12 cellular contexts compared by ENCODE assay signal in the genomic region with DNA sequence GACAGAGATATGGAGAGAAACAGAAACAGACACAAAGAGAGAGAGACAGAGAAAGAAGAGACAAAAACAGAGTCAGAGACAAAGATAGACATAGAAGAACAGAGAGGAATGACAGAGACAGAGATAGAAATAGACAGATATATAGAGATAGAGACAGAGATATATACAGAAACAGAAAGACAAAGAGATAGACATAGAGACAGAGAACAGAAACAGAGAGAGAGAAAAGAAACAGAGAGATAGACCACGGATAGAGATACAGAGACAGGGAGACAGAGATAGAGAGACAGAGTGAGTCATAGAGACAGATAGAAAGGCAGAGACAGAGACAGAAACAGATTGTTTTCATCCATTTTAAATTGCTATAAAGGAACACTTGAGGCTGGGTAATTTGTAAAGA. TPM values are rescaled to one million over a fixed set of nuclear protein-coding genes. Genes with fewer than 3 reads are reported as not detected.
DNase-seq lines count a peak whose midpoint lies in the region; ATAC-seq, FAIRE-seq and TF ChIP-seq lines count a peak whose summit lies in the region.
"Had no signal": no experiment of that assay in that cellular context is flagged by ENCODE, and none has a peak within 500 bp of the region (broad histone marks: within the 10 kb centered on the region; RNA-seq: fewer than 3 reads in every experiment).

No MANE protein-coding gene starts in this region.

- H3K4me1 Mint-ChIP-seq in dendritic cell treated with granulocyte-macrophage colony-stimulating factor and Interleukin-4, amounts not matched to agents 40 ng/mL and 50 ng/mL, for 4 days (ENCODE audit: low read depth): peaks cover 63% of the 10 kb centered on the region
- H3K4me1 Mint-ChIP-seq in activated naive CD4-positive, alpha-beta T cell treated with anti-CD3 and anti-CD28 coated beads for 36 hours (ENCODE audit: low read depth): peaks cover 8% of the 10 kb centered on the region

- no peaks in the 10 kb centered on the region for H3K4me1 ChIP-seq in right lobe of liver
- H3K4me1 ChIP-seq in HepG2 (ENCODE audit: insufficient read depth, low read length): no peaks in the 10 kb centered on the region
- H3K4me1 ChIP-seq in tibial artery: peaks cover 0 to 11% (median 3%) of the 10 kb centered on the region in 4 donors

- no peaks in the 10 kb centered on the region for H4K20me1 ChIP-seq in HepG2 (ENCODE audit: insufficient read depth, low read length)

- H3K9me3 ChIP-seq in right lobe of liver (no peaks in the 10 kb centered on the region), HepG2 (ENCODE audit: low read length) (no peaks in the 10 kb centered on the region), tibial artery (no peaks in the 10 kb centered on the region)

- WGBS in right lobe of liver (ENCODE audit: insufficient coverage, low coverage, low lambda C conversion rate, missing lambda C conversion rate): 31% methylated on average over 1 of the region's 1 CpG
- WGBS in HepG2 (ENCODE audit: low lambda C conversion rate): 0% methylated on average over 1 of the region's 1 CpG

- no peak for FAIRE-seq in HepG2 (lab: Jason Lieb, UNC)

- H3K27me3 Mint-ChIP-seq in dendritic cell treated with granulocyte-macrophage colony-stimulating factor and Interleukin-4, amounts not matched to agents 40 ng/mL and 50 ng/mL, for 4 days: no peaks in the 10 kb centered on the region
- peaks cover 7% of the 10 kb centered on the region for H3K27me3 Mint-ChIP-seq in activated naive CD4-positive, alpha-beta T cell treated with anti-CD3 and anti-CD28 coated beads for 36 hours (ENCODE audit: low read depth)

- H3K4me3 ChIP-seq in right lobe of liver (no peak overlapping the region), HepG2 (replicated peaks in 1 of 3; ENCODE audit: insufficient read depth in 1 of 3, low read depth in 2 of 3, low read length in 3 of 3) (no peak overlapping the region), tibial artery (no peak overlapping the region)

- H3K4me3 Mint-ChIP-seq in dendritic cell treated with granulocyte-macrophage colony-stimulating factor and Interleukin-4, amounts not matched to agents 40 ng/mL and 50 ng/mL, for 4 days: peak overlapping the region; percentile 27
- H3K4me3 Mint-ChIP-seq in activated naive CD4-positive, alpha-beta T cell treated with anti-CD3 and anti-CD28 coated beads for 36 hours: no peak overlapping the region

- intact Hi-C loops in right lobe of liver (cut with DNase I) (no loop called here), HepG2 (cut with micrococcal nuclease; ENCODE audit: unreplicated experiment) (no loop called here), tibial artery (cut with DNase I; ENCODE audit: low total_unique reads) (no loop called here)
- intact Hi-C loops in dendritic cell treated with granulocyte-macrophage colony-stimulating factor and Interleukin-4, amounts not matched to agents 40 ng/mL and 50 ng/mL, for 4 days (cut with micrococcal nuclease): no loop called here
- intact Hi-C loops in activated naive CD4-positive, alpha-beta T cell treated with anti-CD3 and anti-CD28 coated beads for 36 hours (cut with micrococcal nuclease): no loop called here

- no peak for TF ChIP-seq EP300 in HepG2 (IDR thresholded peaks at IDR 0.05; ENCODE audit: low read depth in 2 of 2, low read length in 2 of 2)
- no peak for TF ChIP-seq EP300 in HepG2 (CRISPR knock-in tag; IDR thresholded peaks at IDR 0.05; ENCODE audit: borderline replicate concordance)

- TF ChIP-seq CTCF in right lobe of liver (IDR thresholded peaks at IDR 0.05): no peak
- TF ChIP-seq CTCF in HepG2 (CRISPR knock-in tag; IDR thresholded peaks at IDR 0.05): no peak
- TF ChIP-seq CTCF in tibial artery (IDR thresholded peaks at IDR 0.05): no peak

- ATAC-seq in right lobe of liver: no peak
- no peak for ATAC-seq in HepG2
- peak; percentile 50 for ATAC-seq in HG03045 (IDR thresholded peaks at IDR 0.05; ENCODE audit: unreplicated experiment)

- TF ChIP-seq RAD21 in HepG2 (CRISPR knock-in tag; IDR thresholded peaks at IDR 0.05): no peak

- H3K9ac ChIP-seq in HepG2 (ENCODE audit: insufficient read depth, low read depth, low read length): no peak overlapping the region

- H3K79me2 ChIP-seq in HepG2 (ENCODE audit: insufficient read depth, low read length): no peaks in the 10 kb centered on the region

- POLR2A ChIA-PET in HepG2 (lab: Yijun Ruan, JAX): no interaction called here

- peak overlapping the region; percentile 89 for H3K27ac Mint-ChIP-seq in dendritic cell treated with granulocyte-macrophage colony-stimulating factor and Interleukin-4, amounts not matched to agents 40 ng/mL and 50 ng/mL, for 4 days
- H3K27ac Mint-ChIP-seq in activated naive CD4-positive, alpha-beta T cell treated with anti-CD3 and anti-CD28 coated beads for 36 hours: no peak overlapping the region

- no TSS peak for BruUV-seq in HepG2 (replicated peaks; lab: Mats Ljungman, UMichigan)

- in situ Hi-C loops in HepG2 (cut with HindIII; ENCODE audit: extremely low pct_ligation_motif_present, low pct_unique_long_range_greater_than_20kb): no loop called here

- DNase-seq in right lobe of liver (no peak), HepG2 (ENCODE audit: low spot score) (no peak), NCI-H510A (lab: John Stamatoyannopoulos, UW) (no peak), tibial artery (no peak)
- no peak for DNase-seq in activated naive CD4-positive, alpha-beta T cell treated with anti-CD3 and anti-CD28 coated beads for 36 hours
- DNase-seq in activated CD4-positive, CD25-positive, alpha-beta regulatory T cell (lab: John Stamatoyannopoulos, UW): no peak
- DNase-seq: activated effector memory CD4-positive, alpha-beta T cell treated with Interleukin-2 at 50 U/mL for 16 hours; foreskin melanocyte; NCI-H345 had no signal

- H3K9me3 Mint-ChIP-seq in dendritic cell treated with granulocyte-macrophage colony-stimulating factor and Interleukin-4, amounts not matched to agents 40 ng/mL and 50 ng/mL, for 4 days: no peaks in the 10 kb centered on the region
- no peaks in the 10 kb centered on the region for H3K9me3 Mint-ChIP-seq in activated naive CD4-positive, alpha-beta T cell treated with anti-CD3 and anti-CD28 coated beads for 36 hours

- H3K27me3 ChIP-seq in right lobe of liver: no peaks in the 10 kb centered on the region
- peaks cover 0 to 2% of the 10 kb centered on the region in 2 experiments; a peak in 1 of 5 replicates for H3K27me3 ChIP-seq in HepG2 (ENCODE audit: control insufficient read depth in 1 of 2, insufficient read depth in 2 of 2, low read length in 2 of 2)
- no peaks in the 10 kb centered on the region for H3K27me3 ChIP-seq in tibial artery

- no peaks in the 10 kb centered on the region for H3K36me3 Mint-ChIP-seq in dendritic cell treated with granulocyte-macrophage colony-stimulating factor and Interleukin-4, amounts not matched to agents 40 ng/mL and 50 ng/mL, for 4 days (ENCODE audit: low read depth)
- no peaks in the 10 kb centered on the region for H3K36me3 Mint-ChIP-seq in activated naive CD4-positive, alpha-beta T cell treated with anti-CD3 and anti-CD28 coated beads for 36 hours (ENCODE audit: low read depth)

- TF ChIP-seq POLR2A in right lobe of liver (IDR thresholded peaks at IDR 0.05) (no peak), HepG2 (IDR thresholded peaks at IDR 0.05; ENCODE audit: insufficient read depth in 1 of 2, low read depth in 2 of 2, low read length in 2 of 2) (no peak)

- H3K36me3 ChIP-seq in right lobe of liver (no peaks in the 10 kb centered on the region), HepG2 (replicated peaks in 1 of 2; ENCODE audit: control insufficient read depth in 1 of 2, insufficient read depth in 2 of 2, low read length in 2 of 2) (no peaks in the 10 kb centered on the region), tibial artery (no peaks in the 10 kb centered on the region)

- no peak overlapping the region for H3K4me2 ChIP-seq in HepG2 (ENCODE audit: low read depth, low read length)

- no peak overlapping the region for H2AFZ ChIP-seq in HepG2 (ENCODE audit: low read length)

- CTCF ChIA-PET in HepG2 (lab: Yijun Ruan, JAX; ENCODE audit: low intra/inter-chr PET ratio, low total read pairs): no interaction called here
- CTCF ChIA-PET in activated naive CD4-positive, alpha-beta T cell treated with anti-CD3 and anti-CD28 coated beads for 36 hours (lab: Charles Lee): no interaction called here

- H3K27ac ChIP-seq in right lobe of liver (peak overlapping the region in 2 of 3 donors; percentile 30 to 65), HepG2 (ENCODE audit: extremely low read length, insufficient read depth, low read length) (no peak overlapping the region), tibial artery (no peak overlapping the region)

RNA-seq across cellular contexts. Expression of a gene that starts 12.3 kb away (rescaled TPM):
- total RNA-seq in right lobe of liver: 10 to 100 TPM in 2 of 6 experiments, 1 to 10 TPM in 4; 5.6 to 22.6 (median 7.4) TPM
- not detected in 2 replicates for total RNA-seq in HepG2 (2016; rRNA removed; fragmentation: Illumina TruSeq; extraction: Trizol)
- not detected in 2 replicates for total RNA-seq in HepG2 (2016; cell fraction: cytosol; rRNA removed; fragmentation: Illumina TruSeq; extraction: Trizol; ENCODE audit: low read depth)
- total RNA-seq in HepG2 (2016; cell fraction: insoluble cytoplasmic fraction; rRNA removed; fragmentation: Illumina TruSeq; extraction: Trizol): not detected in 2 replicates
- total RNA-seq in HepG2 (2016; cell fraction: membrane; rRNA removed; fragmentation: Illumina TruSeq; extraction: Trizol): not detected in 2 replicates
- total RNA-seq in HepG2 (2016; cell fraction: nucleus; rRNA removed; fragmentation: Illumina TruSeq; extraction: Trizol): not detected in 2 replicates
- polyA plus RNA-seq in HepG2 (2011; rRNA removed): not detected in 2 replicates
- not detected in 2 replicates for polyA plus RNA-seq in HepG2 (2011; cell fraction: cytosol; rRNA removed)
- polyA plus RNA-seq in HepG2 (2011; cell fraction: nucleus; rRNA removed): not detected in 2 replicates
- not detected in 2 replicates for polyA plus RNA-seq in HepG2 (2012)
- not detected in 2 replicates for polyA plus RNA-seq in HepG2 (2016; cell fraction: cytosol; fragmentation: Illumina TruSeq; extraction: Trizol; ENCODE audit: low read depth)
- not detected in 2 replicates for polyA plus RNA-seq in HepG2 (2016; cell fraction: insoluble cytoplasmic fraction; fragmentation: Illumina TruSeq; extraction: Trizol; ENCODE audit: low read depth)
- polyA plus RNA-seq in HepG2 (2016; cell fraction: membrane; fragmentation: Illumina TruSeq; extraction: Trizol; ENCODE audit: low read depth): not detected in 2 replicates
- not detected in 2 replicates for polyA plus RNA-seq in HepG2 (2016; cell fraction: nucleus; fragmentation: Illumina TruSeq; extraction: Trizol; ENCODE audit: insufficient read depth, low read depth)
- not detected in 2 replicates for polyA minus RNA-seq in HepG2 (2011; rRNA and poly(A)+ RNA removed; ENCODE audit: low replicate concordance)
- not detected in 2 replicates for polyA minus RNA-seq in HepG2 (2011; cell fraction: cytosol; rRNA and poly(A)+ RNA removed)
- polyA minus RNA-seq in HepG2 (2011; cell fraction: nucleus; rRNA and poly(A)+ RNA removed): not detected in 2 replicates
- not detected for total RNA-seq in activated naive CD4-positive, alpha-beta T cell treated with anti-CD3 and anti-CD28 coated beads for 36 hours
- total RNA-seq: LHCN-M2 had no signal

RNA-seq across cellular contexts. Expression of a gene that starts 53.1 kb away (rescaled TPM):
- total RNA-seq in right lobe of liver: 10 to 100 TPM; 10.8 to 49.1 (median 22.6) TPM
- 5.6 and 6.9 TPM in 2 replicates for total RNA-seq in HepG2 (2016; rRNA removed; fragmentation: Illumina TruSeq; extraction: Trizol)
- 1.0 and 1.1 TPM in 2 replicates for total RNA-seq in HepG2 (2016; cell fraction: cytosol; rRNA removed; fragmentation: Illumina TruSeq; extraction: Trizol; ENCODE audit: low read depth)
- 5.8 and 5.9 TPM in 2 replicates for total RNA-seq in HepG2 (2016; cell fraction: insoluble cytoplasmic fraction; rRNA removed; fragmentation: Illumina TruSeq; extraction: Trizol)
- total RNA-seq in HepG2 (2016; cell fraction: membrane; rRNA removed; fragmentation: Illumina TruSeq; extraction: Trizol): 4.1 and 4.8 TPM in 2 replicates
- total RNA-seq in HepG2 (2016; cell fraction: nucleus; rRNA removed; fragmentation: Illumina TruSeq; extraction: Trizol): 5.4 and 6.2 TPM in 2 replicates
- polyA plus RNA-seq in HepG2 (2011; rRNA removed): 0.50 and 0.67 TPM in 2 replicates
- polyA plus RNA-seq in HepG2 (2011; cell fraction: cytosol; rRNA removed): 0.37 and 0.47 TPM in 2 replicates
- polyA plus RNA-seq in HepG2 (2011; cell fraction: nucleus; rRNA removed): 2.6 and 3.0 TPM in 2 replicates
- polyA plus RNA-seq in HepG2 (2012): 0.91 and 0.99 TPM in 2 replicates
- polyA plus RNA-seq in HepG2 (2016; cell fraction: cytosol; fragmentation: Illumina TruSeq; extraction: Trizol; ENCODE audit: low read depth): 0.53 and 0.69 TPM in 2 replicates
- polyA plus RNA-seq in HepG2 (2016; cell fraction: insoluble cytoplasmic fraction; fragmentation: Illumina TruSeq; extraction: Trizol; ENCODE audit: low read depth): 5.1 and 5.8 TPM in 2 replicates
- 2.1 and 2.3 TPM in 2 replicates for polyA plus RNA-seq in HepG2 (2016; cell fraction: membrane; fragmentation: Illumina TruSeq; extraction: Trizol; ENCODE audit: low read depth)
- polyA plus RNA-seq in HepG2 (2016; cell fraction: nucleus; fragmentation: Illumina TruSeq; extraction: Trizol; ENCODE audit: insufficient read depth, low read depth): 6.9 and 7.2 TPM in 2 replicates
- 3.2 and 10.3 TPM in 2 replicates for polyA minus RNA-seq in HepG2 (2011; rRNA and poly(A)+ RNA removed; ENCODE audit: low replicate concordance)
- 1.1 and 1.2 TPM in 2 replicates for polyA minus RNA-seq in HepG2 (2011; cell fraction: cytosol; rRNA and poly(A)+ RNA removed)
- polyA minus RNA-seq in HepG2 (2011; cell fraction: nucleus; rRNA and poly(A)+ RNA removed): 2.4 and 2.8 TPM in 2 replicates
- total RNA-seq in activated naive CD4-positive, alpha-beta T cell treated with anti-CD3 and anti-CD28 coated beads for 36 hours: under 1 TPM; 0.07 to 0.14 TPM

Comparison
In these comparisons a context has a peak if more than half of its experiments do, and no peak if none do; other contexts are left out.
1. H3K27ac ChIP-seq: peak in right lobe of liver (2 of 3); none in HepG2 (single experiment) and tibial artery (0 of 2).